In genomic region chr5:33479321-33479720, GRCh38 we compare ENCODE assay signal across 17 cellular contexts. TPM values are rescaled to one million over a fixed set of nuclear protein-coding genes. Genes with fewer than 3 reads are reported as not detected.
A peak's percentile ranks its signal among the peaks of the same experiment; 100 is the strongest.
DNase-seq lines count a peak whose midpoint lies in the region; ATAC-seq and TF ChIP-seq lines count a peak whose summit lies in the region.
"Had no signal": no experiment of that assay in that cellular context is flagged by ENCODE, and none has a peak within 500 bp of the region (broad histone marks: within the 10 kb centered on the region; RNA-seq: fewer than 3 reads in every experiment).

No MANE protein-coding gene starts in this region.

- no peak overlapping the region for H3K4me2 ChIP-seq in mesenchymal stem cell (ENCODE audit: low read length, poor library complexity, severe bottlenecking)
- H3K4me2 ChIP-seq in neuronal stem cell (ENCODE audit: insufficient read depth, low read length, poor library complexity, severe bottlenecking), result no peak overlapping the region
- H3K4me2 ChIP-seq: SK-N-SH had no signal

- H2BK5ac ChIP-seq in mesenchymal stem cell (ENCODE audit: low read depth, low read length, poor library complexity, severe bottlenecking) (no peak overlapping the region), neuronal stem cell (ENCODE audit: low read length) (no peak overlapping the region)

- H4K91ac ChIP-seq in mesenchymal stem cell (ENCODE audit: low read length), result no peak overlapping the region
- no peak overlapping the region for H4K91ac ChIP-seq in neuronal stem cell (ENCODE audit: low read depth, low read length, poor library complexity)

- no peak overlapping the region for H3K9ac ChIP-seq in mesenchymal stem cell (ENCODE audit: low read length)
- H3K9ac ChIP-seq in neuronal stem cell (ENCODE audit: low read depth, low read length, poor library complexity), result no peak overlapping the region
- H3K9ac ChIP-seq: SK-N-SH had no signal

- H2BK120ac ChIP-seq in mesenchymal stem cell (ENCODE audit: low read depth, low read length), result no peak overlapping the region
- no peak overlapping the region for H2BK120ac ChIP-seq in neuronal stem cell (ENCODE audit: low read depth, low read length)

- H3K27me3 ChIP-seq in mesenchymal stem cell (ENCODE audit: control insufficient read depth in 1 of 2, insufficient read depth in 1 of 2, low read length in 2 of 2), result no peaks in the 10 kb centered on the region
- no peaks in the 10 kb centered on the region for H3K27me3 ChIP-seq in left lung
- H3K27me3 ChIP-seq in neuronal stem cell (ENCODE audit: control insufficient read depth in 3 of 3, insufficient read depth in 3 of 3, low read depth in 1 of 3, low read length in 3 of 3), result no peaks in the 10 kb centered on the region

- no peak overlapping the region for H3K4ac ChIP-seq in mesenchymal stem cell (ENCODE audit: low read depth in 1 of 2, low read length in 2 of 2)
- no peak overlapping the region for H3K4ac ChIP-seq in neuronal stem cell (ENCODE audit: low read length)

- peak overlapping the region; percentile 80 for H3K27ac ChIP-seq in mesenchymal stem cell (ENCODE audit: low read length, poor library complexity, severe bottlenecking)
- H3K27ac ChIP-seq in left lung, result no peak overlapping the region
- no peak overlapping the region for H3K27ac ChIP-seq in neuronal stem cell (replicated peaks; ENCODE audit: low read length)

- H3K23ac ChIP-seq in mesenchymal stem cell (ENCODE audit: low read length in 2 of 2) (no peak overlapping the region), neuronal stem cell (ENCODE audit: low read depth, low read length, poor library complexity) (no peak overlapping the region)

- H3K18ac ChIP-seq in mesenchymal stem cell (ENCODE audit: low read depth in 1 of 2, low read length in 2 of 2) (no peak overlapping the region), neuronal stem cell (ENCODE audit: low read length) (no peak overlapping the region)

- H2BK12ac ChIP-seq in mesenchymal stem cell (ENCODE audit: low read length in 2 of 2) (no peak overlapping the region), neuronal stem cell (ENCODE audit: low read length) (no peak overlapping the region)

- H4K8ac ChIP-seq in mesenchymal stem cell (ENCODE audit: low read length) (no peak overlapping the region), neuronal stem cell (ENCODE audit: low read depth, low read length) (no peak overlapping the region)

- H2AK5ac ChIP-seq in mesenchymal stem cell (ENCODE audit: low read length, severe bottlenecking) (peak overlapping the region; percentile 58), neuronal stem cell (ENCODE audit: low read depth, low read length) (no peak overlapping the region)

- intact Hi-C loops in left lung (cut with DNase I), result loop anchor here in 1 of 2 donors (10.0 kb wide), 1 partner anchor 455 kb away; the partner anchor contains the start of gene RXFP3

- ATAC-seq in left lobe of liver (no peak), left lung (no peak)
- ATAC-seq: K562, Panc1 had no signal

- DNase-seq in HCEC 1CT (peak; percentile 19), astrocyte of the hippocampus (ENCODE audit: low read depth, low spot score) (peak; percentile 55), mesenchymal stem cell (peak; percentile 22), left lobe of liver (ENCODE audit: low spot score) (no peak), left lung (no peak), middle frontal gyrus (ENCODE audit: extremely low spot score, low spot score) (no peak), neuronal stem cell (ENCODE audit: low spot score) (no peak)
- DNase-seq: CD4-positive, alpha-beta T cell; H9; NCI-H1092; NCI-H146; NCI-H2081; NCI-H524 treated with DMSO at 0.1 percent for 48 hours; Right ventricle myocardium superior; SK-N-SH had no signal

- H3K4me3 ChIP-seq in mesenchymal stem cell (ENCODE audit: insufficient read depth in 1 of 2, low read depth in 1 of 2, low read length in 2 of 2) (no peak overlapping the region), left lung (no peak overlapping the region), neuronal stem cell (ENCODE audit: low read length in 2 of 2) (no peak overlapping the region)
- H3K4me3 ChIP-seq: K562 had no signal

- WGBS in mesenchymal stem cell, result 100% methylated on average over 2 of the region's 3 CpGs
- whole genome bisulfite sequencing in neuronal stem cell (ENCODE audit: extremely low coverage in 2 of 2, insufficient read length in 2 of 2, insufficient replicate concordance in 1 of 2), 2 donors, result no CpG with 5 or more reads among the region's 3 CpGs

- H3K14ac ChIP-seq in mesenchymal stem cell (ENCODE audit: low read length in 2 of 2), result peak overlapping the region in 1 of 2 experiments; percentile 21
- H3K14ac ChIP-seq in neuronal stem cell (ENCODE audit: low read length), result no peak overlapping the region

- H3K4me1 ChIP-seq in mesenchymal stem cell (ENCODE audit: control insufficient read depth, insufficient read depth, low read depth, low read length), result peaks cover 4% of the 10 kb centered on the region
- H3K4me1 ChIP-seq in left lung, result no peaks in the 10 kb centered on the region
- H3K4me1 ChIP-seq in neuronal stem cell (ENCODE audit: control insufficient read depth in 2 of 2, insufficient read depth in 1 of 2, low read depth in 1 of 2, low read length in 2 of 2), result peaks cover 0 to 5% of the 10 kb centered on the region in 2 donors

- H3K36me3 ChIP-seq in mesenchymal stem cell (ENCODE audit: control insufficient read depth in 1 of 2, insufficient read depth in 2 of 2, low read depth in 1 of 2, low read length in 2 of 2) (peaks cover 4 to 30% of the 10 kb centered on the region in 2 experiments), left lung (peaks cover 0 to 31% of the 10 kb centered on the region in 2 donors), neuronal stem cell (replicated peaks in 1 of 2; ENCODE audit: control insufficient read depth in 2 of 2, insufficient read depth in 2 of 2, low read length in 2 of 2) (peaks cover 8 to 51% of the 10 kb centered on the region in 2 donors)

- no peak for TF ChIP-seq CTCF in left lung (IDR thresholded peaks at IDR 0.05)

- H2BK15ac ChIP-seq in mesenchymal stem cell (ENCODE audit: low read depth, poor library complexity, severe bottlenecking), result no peak overlapping the region
- no peak overlapping the region for H2BK15ac ChIP-seq in neuronal stem cell (ENCODE audit: low read length)

- H3K9me3 ChIP-seq in mesenchymal stem cell (ENCODE audit: control insufficient read depth, low read length) (no peaks in the 10 kb centered on the region), left lung (no peaks in the 10 kb centered on the region), neuronal stem cell (replicated peaks in 1 of 2; ENCODE audit: control insufficient read depth in 2 of 2, insufficient read depth in 1 of 2, low read depth in 1 of 2, low read length in 2 of 2) (peaks cover 0 to 3% of the 10 kb centered on the region in 2 donors)
- H3K9me3 ChIP-seq: SK-N-SH had no signal

- no peak overlapping the region for H2AFZ ChIP-seq in mesenchymal stem cell (ENCODE audit: low read depth, low read length)
- no peak overlapping the region for H2AFZ ChIP-seq in neuronal stem cell (ENCODE audit: low read length)

- H3K79me1 ChIP-seq in mesenchymal stem cell (replicated peaks; ENCODE audit: low read length, poor library complexity, severe bottlenecking), result peaks cover 3% of the 10 kb centered on the region
- H3K79me1 ChIP-seq in neuronal stem cell (ENCODE audit: low read depth, low read length), result peaks cover 1% of the 10 kb centered on the region

RNA-seq across cellular contexts. Expression of gene TARS1, which starts 38.6 kb away (rescaled TPM):
- polyA plus RNA-seq in mesenchymal stem cell (2013, experiment 1 of 2), result 298 TPM
- 310 TPM for polyA plus RNA-seq in mesenchymal stem cell (2013, experiment 2 of 2)
- total RNA-seq in left lobe of liver (51.9 TPM), left lung (100 to 1,000 TPM in 1 of 2 donors, 10 to 100 TPM in 1; 94.6 to 118 TPM)
- 66.5 TPM for polyA plus RNA-seq in neuronal stem cell (2013, experiment 1 of 2)
- 67.4 TPM for polyA plus RNA-seq in neuronal stem cell (2013, experiment 2 of 2)

Comparison
In these comparisons a context has a peak if more than half of its experiments do, and no peak if none do; other contexts are left out.
1. DNase-seq: peak in HCEC 1CT (single experiment), astrocyte of the hippocampus (single experiment) and mesenchymal stem cell (single experiment); none in left lobe of liver (single experiment), left lung (0 of 2), middle frontal gyrus (single experiment) and neuronal stem cell (single experiment).